Comparison of ENCODE assay signal across 8 cellular contexts in genomic region chr18:46916551-46917107, GRCh38. TPM values are rescaled to one million over a fixed set of nuclear protein-coding genes. Genes with fewer than 3 reads are reported as not detected.
A peak's percentile ranks its signal among the peaks of the same experiment; 100 is the strongest.
DNase-seq lines count a peak whose midpoint lies in the region; ATAC-seq and TF ChIP-seq lines count a peak whose summit lies in the region.

No MANE protein-coding gene starts in this region.

- peaks cover 49% of the 10 kb centered on the region for H3K79me2 ChIP-seq in smooth muscle cell (ENCODE audit: low read depth)

- H3K4me2 ChIP-seq in smooth muscle cell = peak overlapping the region; percentile 94

- DNase-seq in stimulated activated CD4-positive, alpha-beta T cell treated with anti-CD3 and anti-CD28 coated beads, Interleukin-4, amount 100 ng/mL, for 24 hours = peak; percentile 32
- no peak for DNase-seq in stimulated activated CD4-positive, alpha-beta T cell treated with anti-CD3 and anti-CD28 coated beads, Interleukin-1b, Interleukin-23, amount 100 ng/mL, for 48 hours
- DNase-seq in Peyer's patch (peak in 1 of 3 donors; percentile 36), islet precursor cell (peak; percentile 66), smooth muscle cell (lab: John Stamatoyannopoulos, UW; ENCODE audit: unreplicated experiment) (no peak)

- H3K27ac ChIP-seq in Peyer's patch (peak overlapping the region; percentile 77 to 87 (median 84)), smooth muscle cell (ENCODE audit: low read depth) (peak overlapping the region; percentile 46)

- TF ChIP-seq POLR2A in Peyer's patch (IDR thresholded peaks at IDR 0.05) = no peak
- no peak for TF ChIP-seq POLR2A in GM18505 (IDR thresholded peaks at IDR 0.05; ENCODE audit: borderline replicate concordance, extremely low read depth, insufficient read depth, insufficient read length)

- no peak for TF ChIP-seq CTCF in Peyer's patch (IDR thresholded peaks at IDR 0.05)
- no peak for TF ChIP-seq CTCF in brain (conservative IDR thresholded peaks at IDR 0.05)
- no peak for TF ChIP-seq CTCF in smooth muscle cell (IDR thresholded peaks at IDR 0.05; ENCODE audit: borderline replicate concordance, insufficient read depth, poor library complexity, severe bottlenecking)

- H3K36me3 ChIP-seq in Peyer's patch = no peaks in the 10 kb centered on the region
- H3K36me3 ChIP-seq in smooth muscle cell (ENCODE audit: low read depth) = no peaks in the 10 kb centered on the region

- no peaks in the 10 kb centered on the region for H3K36me3 Mint-ChIP-seq in brain

- H3K4me3 Mint-ChIP-seq in brain = peak overlapping the region; percentile 93 to 97 (median 95)

- H3K9me3 ChIP-seq in Peyer's patch = no peaks in the 10 kb centered on the region
- H3K9me3 ChIP-seq in smooth muscle cell (replicated peaks; ENCODE audit: low read depth) = no peaks in the 10 kb centered on the region

- peaks cover 53% of the 10 kb centered on the region for H3K4me1 Mint-ChIP-seq in brain

- H3F3A ChIP-seq in smooth muscle cell (ENCODE audit: low read depth) = no peaks in the 10 kb centered on the region

- peaks cover 10% of the 10 kb centered on the region for H3K27me3 Mint-ChIP-seq in brain

- H3K4me1 ChIP-seq in Peyer's patch (peaks cover 0 to 27% (median 2%) of the 10 kb centered on the region in 4 donors), smooth muscle cell (ENCODE audit: low read depth) (peaks cover 19% of the 10 kb centered on the region)

- H3K27me3 ChIP-seq in Peyer's patch (no peaks in the 10 kb centered on the region), smooth muscle cell (ENCODE audit: low read depth) (no peaks in the 10 kb centered on the region)

- peak overlapping the region; percentile 76 for H2AFZ ChIP-seq in smooth muscle cell (ENCODE audit: low read depth)

- under 1% methylated on average over 10 of the region's 21 CpGs for WGBS in smooth muscle cell (ENCODE audit: low lambda C conversion rate)

- H3K4me3 ChIP-seq in Peyer's patch = peak overlapping the region; percentile 83 to 95 (median 88)
- H3K4me3 ChIP-seq in smooth muscle cell = peak overlapping the region; percentile 94

- no peaks in the 10 kb centered on the region for H3K9me3 Mint-ChIP-seq in brain

- H4K20me1 ChIP-seq in smooth muscle cell (ENCODE audit: low read depth) = peaks cover 44% of the 10 kb centered on the region

- peak overlapping the region; percentile 92 to 96 (median 93) for H3K27ac Mint-ChIP-seq in brain

- H3K9ac ChIP-seq in smooth muscle cell (ENCODE audit: low read depth) = peak overlapping the region; percentile 53

- ATAC-seq in HG03060 (IDR thresholded peaks at IDR 0.05; ENCODE audit: low read depth, unreplicated experiment) (peak; percentile 9), GM18505 (IDR thresholded peaks at IDR 0.05; ENCODE audit: unreplicated experiment) (no peak)

RNA-seq across cellular contexts. Expression of gene PIAS2, which starts 0.7 kb away (rescaled TPM):
- total RNA-seq in Peyer's patch (10 to 100 TPM; 16.3 to 42.1 (median 24.3) TPM), smooth muscle cell (22.0 and 26.6 TPM in 2 replicates)
- polyA plus RNA-seq in brain (ENCODE audit: insufficient read depth, low read depth, low replicate concordance) (13.3 TPM), smooth muscle cell (15.7 and 22.8 TPM in 2 replicates)

RNA-seq across cellular contexts. Expression of gene KATNAL2, which starts 0.8 kb away (rescaled TPM):
- 1 to 10 TPM in 1 of 4 donors, under 1 TPM in 2, not detected in 1; 0.67 to 2.1 (median 0.88) TPM for total RNA-seq in Peyer's patch
- 8.4 TPM for polyA plus RNA-seq in brain (ENCODE audit: insufficient read depth, low read depth, low replicate concordance)
- total RNA-seq in smooth muscle cell = 0.31 and 2.5 TPM in 2 replicates
- 2.1 and 2.5 TPM in 2 replicates for polyA plus RNA-seq in smooth muscle cell

Comparison
In these comparisons a context has a peak if more than half of its experiments do, and no peak if none do; other contexts are left out.
1. DNase-seq: peak in stimulated activated CD4-positive, alpha-beta T cell treated with anti-CD3 and anti-CD28 coated beads, Interleukin-4, amount 100 ng/mL, for 24 hours (single experiment) and islet precursor cell (single experiment); none in stimulated activated CD4-positive, alpha-beta T cell treated with anti-CD3 and anti-CD28 coated beads, Interleukin-1b, Interleukin-23, amount 100 ng/mL, for 48 hours (single experiment) and smooth muscle cell (single experiment).